13 cellular contexts compared by ENCODE assay signal in the genomic region with DNA sequence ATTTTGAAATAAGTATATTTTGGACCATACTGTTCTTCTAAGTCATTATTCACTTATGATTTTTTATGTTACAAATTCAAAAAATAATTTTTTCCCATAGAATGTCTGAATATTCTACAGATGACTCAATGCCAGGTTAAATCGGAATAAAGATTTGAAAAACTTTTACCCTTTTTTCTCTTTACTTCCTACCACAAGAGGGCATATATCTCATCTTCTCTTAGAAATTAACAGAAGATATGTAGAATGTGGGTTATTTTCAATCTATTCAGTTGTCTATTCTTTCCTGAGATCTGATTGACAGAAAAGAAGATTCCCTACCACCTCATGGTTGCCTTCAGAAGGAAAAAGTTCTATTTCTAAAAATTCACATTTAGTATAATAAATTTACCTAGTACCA. TPM values are rescaled to one million over a fixed set of nuclear protein-coding genes. Genes with fewer than 3 reads are reported as not detected.
DNase-seq lines count a peak whose midpoint lies in the region; ATAC-seq and TF ChIP-seq lines count a peak whose summit lies in the region.
"Had no signal": no experiment of that assay in that cellular context is flagged by ENCODE, and none has a peak within 500 bp of the region (broad histone marks: within the 10 kb centered on the region; RNA-seq: fewer than 3 reads in every experiment).

No MANE protein-coding gene starts in this region.

- H3K4me1 ChIP-seq in RWPE2 (ENCODE audit: insufficient read depth, poor library complexity, severe bottlenecking) (no peaks in the 10 kb centered on the region), foreskin keratinocyte (no peaks in the 10 kb centered on the region)

- no peak for TF ChIP-seq POLR2A in lower leg skin (IDR thresholded peaks at IDR 0.05)

- H3K27me3 ChIP-seq in RWPE2 (ENCODE audit: insufficient read depth, poor library complexity, severe bottlenecking) (no peaks in the 10 kb centered on the region), foreskin keratinocyte (no peaks in the 10 kb centered on the region)

- H3K36me3 ChIP-seq in RWPE2 (ENCODE audit: low read depth): no peaks in the 10 kb centered on the region; the same call in 1 of the 2 replicates

- intact Hi-C loops in lower leg skin (cut with DNase I; ENCODE audit: low total_unique reads): no loop called here

- no peak for ATAC-seq in RWPE2 (ENCODE audit: low read depth)
- no peak for ATAC-seq in foreskin keratinocyte
- no peak for ATAC-seq in HG02981 (IDR thresholded peaks at IDR 0.05; ENCODE audit: unreplicated experiment)
- ATAC-seq: left ventricle myocardium superior had no signal

- DNase-seq in A172 (ENCODE audit: low spot score) (peak; percentile 16), GM13977 (ENCODE audit: low spot score) (no peak), RWPE2 (ENCODE audit: low spot score) (no peak), foreskin keratinocyte (no peak), lower leg skin (ENCODE audit: low spot score in 2 of 2) (no peak), NCI-H524 (lab: John Stamatoyannopoulos, UW) (no peak), HuH-7.5 (ENCODE audit: low spot score) (no peak)
- DNase-seq: aorta; CD4-positive, alpha-beta memory T cell; left ventricle myocardium superior; NCI-H226; T-helper 1 cell had no signal

- peak; percentile 24 for TF ChIP-seq CTCF in GM13977 (IDR thresholded peaks at IDR 0.05; ENCODE audit: extremely low read depth, insufficient read depth, missing control alignments)
- TF ChIP-seq CTCF in RWPE2 (IDR thresholded peaks at IDR 0.05; ENCODE audit: poor library complexity, severe bottlenecking): peak; percentile 61
- peak; percentile 61 for TF ChIP-seq CTCF in foreskin keratinocyte (conservative IDR thresholded peaks at IDR 0.05)
- no peak for TF ChIP-seq CTCF in lower leg skin (IDR thresholded peaks at IDR 0.05)

- H3K9me3 ChIP-seq in RWPE2 (ENCODE audit: severe bottlenecking): no peaks in the 10 kb centered on the region

- in situ Hi-C loops in GM13977 (cut with MboI; ENCODE audit: low pct_unique_long_range_greater_than_20kb, low sequenced_read_pairs, unreplicated experiment): no loop called here

- H3K27ac ChIP-seq in RWPE2 (ENCODE audit: poor library complexity, severe bottlenecking) (no peak overlapping the region), foreskin keratinocyte (no peak overlapping the region)

- 61 to 63% methylated on average over 1 of the region's 1 CpG for WGBS in lower leg skin, 2 donors

- H3K4me3 ChIP-seq in RWPE2 (ENCODE audit: severe bottlenecking): no peak overlapping the region
- no peak overlapping the region for H3K4me3 ChIP-seq in lower leg skin (ENCODE audit: low read depth, poor library complexity, severe bottlenecking)

RNA-seq across cellular contexts. Expression of a gene that starts 53.0 kb away (rescaled TPM):
- total RNA-seq in A172 (2014; rRNA removed; shearing (Covaris generic)): 5.0 and 7.8 TPM in 2 replicates
- total RNA-seq in foreskin keratinocyte: 9.0 and 16.7 TPM in 2 replicates
- polyA plus RNA-seq in foreskin keratinocyte: 1.8 and 4.3 TPM in 2 replicates
- total RNA-seq in lower leg skin: 10 to 100 TPM in 1 of 4 donors, 1 to 10 TPM in 3; 5.5 to 12.0 (median 7.6) TPM
- polyA plus RNA-seq: CD4-positive, alpha-beta memory T cell had no signal

Comparison
In these comparisons a context has a peak if more than half of its experiments do, and no peak if none do; other contexts are left out.
1. CTCF ChIP-seq: peak in GM13977 (single experiment), RWPE2 (single experiment) and foreskin keratinocyte (single experiment); none in lower leg skin (0 of 3).